In the genomic region with DNA sequence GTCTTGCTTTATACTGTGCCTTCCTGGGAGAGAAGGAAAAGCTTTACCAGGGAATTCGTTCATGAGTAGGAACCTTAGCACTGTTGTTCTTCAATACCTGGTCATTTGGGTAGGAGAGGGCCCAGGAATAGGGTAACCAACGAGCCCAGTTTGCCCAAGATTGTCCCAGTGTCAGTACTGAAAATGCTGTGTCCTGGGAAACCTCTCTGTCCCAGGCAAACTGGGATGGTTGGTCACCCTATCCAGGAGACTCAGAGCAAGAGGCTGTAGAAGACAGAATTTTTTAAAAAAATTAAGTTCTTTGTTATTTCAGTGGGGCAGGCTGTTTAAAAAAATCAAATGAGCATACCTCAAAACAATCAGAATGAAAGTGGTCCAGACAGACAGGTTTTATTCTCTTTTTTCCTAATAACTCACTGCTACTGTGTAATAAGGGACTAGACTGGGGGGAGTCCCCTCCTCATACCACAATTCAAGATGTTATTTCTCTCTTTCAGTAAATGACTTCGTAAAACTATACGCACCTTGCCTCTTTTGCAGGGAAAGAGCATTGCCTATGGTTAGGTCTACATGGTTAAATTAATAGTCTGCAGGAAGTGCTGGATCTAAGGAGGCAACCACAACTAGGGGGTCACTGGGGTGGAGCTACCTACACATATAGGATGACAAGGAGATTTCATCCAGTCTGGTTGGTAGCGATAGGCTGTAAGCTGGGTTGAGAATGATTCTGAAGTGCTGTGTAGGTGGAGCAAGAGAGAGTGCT, we compare ENCODE assay signal across 9 cellular contexts. TPM values are rescaled to one million over a fixed set of nuclear protein-coding genes. Genes with fewer than 3 reads are reported as not detected.
DNase-seq lines count a peak whose midpoint lies in the region; ATAC-seq and TF ChIP-seq lines count a peak whose summit lies in the region.
"Had no signal": no experiment of that assay in that cellular context is flagged by ENCODE, and none has a peak within 500 bp of the region (broad histone marks: within the 10 kb centered on the region; RNA-seq: fewer than 3 reads in every experiment).

No MANE protein-coding gene starts in this region.

- H3K23ac ChIP-seq in H9 (ENCODE audit: insufficient read length, low read depth, low read length), result no peak overlapping the region

- no peak overlapping the region for H3K4me2 ChIP-seq in H9 (ENCODE audit: insufficient read depth, insufficient read length, low read length)

- no peak overlapping the region for H2BK12ac ChIP-seq in H9 (ENCODE audit: insufficient read length, low read depth, low read length)

- no peak overlapping the region for H3K4ac ChIP-seq in H9 (ENCODE audit: low read depth, low read length)

- H2BK120ac ChIP-seq in H9 (ENCODE audit: low read depth, low read length, poor library complexity, severe bottlenecking), result no peak overlapping the region

- H4K5ac ChIP-seq in H9 (ENCODE audit: insufficient read length, low read depth, low read length), result no peak overlapping the region

- no peaks in the 10 kb centered on the region for H3K79me1 ChIP-seq in H9 (ENCODE audit: insufficient read depth, low read depth, low read length, poor library complexity, severe bottlenecking)

- no peaks in the 10 kb centered on the region for H3K79me2 ChIP-seq in H9 (ENCODE audit: insufficient read depth, low read length)

- TF ChIP-seq CTCF in left ventricle myocardium inferior (IDR thresholded peaks at IDR 0.05; ENCODE audit: borderline replicate concordance), result no peak
- no peak for TF ChIP-seq CTCF in right atrium auricular region (IDR thresholded peaks at IDR 0.05)
- no peak for TF ChIP-seq CTCF in type B pancreatic cell (conservative IDR thresholded peaks at IDR 0.05)
- TF ChIP-seq CTCF in H9 (conservative IDR thresholded peaks at IDR 0.05), result no peak

- H3K56ac ChIP-seq in H9 (ENCODE audit: insufficient read length, low read depth, low read length), result no peak overlapping the region

- no peak overlapping the region for H2BK20ac ChIP-seq in H9 (ENCODE audit: low read depth, low read length, poor library complexity, severe bottlenecking)

- H4K20me1 ChIP-seq in H9 (ENCODE audit: control insufficient read depth, insufficient read depth, insufficient read length), result no peaks in the 10 kb centered on the region

- H3K27ac Mint-ChIP-seq in activated T-helper 17 cell treated with anti-CD3 and anti-CD28 coated beads, Interleukin-2, amount 50 U/mL, for 72 hours, result peak overlapping the region; percentile 95
- no peak overlapping the region for H3K27ac Mint-ChIP-seq in type B pancreatic cell
- no peak overlapping the region for H3K27ac Mint-ChIP-seq in H9

- DNase-seq in left ventricle myocardium inferior (no peak), right atrium auricular region (ENCODE audit: low spot score) (no peak), type B pancreatic cell (ENCODE audit: extremely low spot score, unreplicated experiment) (no peak), H9 (no peak), NCI-H2227 (lab: John Stamatoyannopoulos, UW; ENCODE audit: unreplicated experiment) (no peak), NCI-H1436 treated with DMSO at 0.1 percent for 48 hours (lab: John Stamatoyannopoulos, UW) (no peak)

- no peaks in the 10 kb centered on the region for H3K36me3 ChIP-seq in left ventricle myocardium inferior
- H3K36me3 ChIP-seq in right atrium auricular region, result no peaks in the 10 kb centered on the region

- no peak overlapping the region for H3K18ac ChIP-seq in H9 (ENCODE audit: insufficient read length, low read depth, low read length)

- H3K27me3 ChIP-seq in left ventricle myocardium inferior (ENCODE audit: low read depth) (no peaks in the 10 kb centered on the region), right atrium auricular region (no peaks in the 10 kb centered on the region), H9 (ENCODE audit: insufficient read depth, low read length) (no peaks in the 10 kb centered on the region)

- no peak overlapping the region for H3K9ac ChIP-seq in H9 (ENCODE audit: extremely low read depth, insufficient read length, low read length)

- peaks cover 58% of the 10 kb centered on the region for H3K4me1 ChIP-seq in left ventricle myocardium inferior
- peaks cover 0 to 55% of the 10 kb centered on the region in 2 donors for H3K4me1 ChIP-seq in right atrium auricular region
- H3K4me1 ChIP-seq in H9 (ENCODE audit: insufficient read depth, low read length), result no peaks in the 10 kb centered on the region

- H3K27ac ChIP-seq in left ventricle myocardium inferior (replicated peaks) (peak overlapping the region; percentile 10), right atrium auricular region (peak overlapping the region in 1 of 2 donors; percentile 81), H9 (ENCODE audit: insufficient read length, low read depth, low read length) (no peak overlapping the region)

- H2AFZ ChIP-seq in H9 (ENCODE audit: low read length), result no peak overlapping the region

- H2AK5ac ChIP-seq in H9 (ENCODE audit: insufficient read length, low read length), result no peak overlapping the region

- intact Hi-C loops in left ventricle myocardium inferior (cut with micrococcal nuclease), result no loop called here

- H2BK5ac ChIP-seq in H9 (ENCODE audit: insufficient read length, low read length), result no peak overlapping the region

- H3K9me3 ChIP-seq in left ventricle myocardium inferior (replicated peaks) (peaks cover 4% of the 10 kb centered on the region), right atrium auricular region (no peaks in the 10 kb centered on the region), H9 (ENCODE audit: control insufficient read depth, low read depth, low read length) (no peaks in the 10 kb centered on the region)

- no peak overlapping the region for H3T11ph ChIP-seq in H9 (ENCODE audit: low read length)

- H3K23me2 ChIP-seq in H9 (ENCODE audit: insufficient read length, low read depth, low read length, poor library complexity, severe bottlenecking), result no peaks in the 10 kb centered on the region

- H3K4me3 ChIP-seq in left ventricle myocardium inferior (no peak overlapping the region), right atrium auricular region (no peak overlapping the region)
- H3K4me3 ChIP-seq: skin epidermis had no signal

- no peaks in the 10 kb centered on the region for H3K9me3 Mint-ChIP-seq in activated T-helper 17 cell treated with anti-CD3 and anti-CD28 coated beads, Interleukin-2, amount 50 U/mL, for 72 hours
- H3K9me3 Mint-ChIP-seq in type B pancreatic cell (no peaks in the 10 kb centered on the region), H9 (no peaks in the 10 kb centered on the region; a peak in 2 of 5 replicates)

- no peaks in the 10 kb centered on the region for H3K27me3 Mint-ChIP-seq in activated T-helper 17 cell treated with anti-CD3 and anti-CD28 coated beads, Interleukin-2, amount 50 U/mL, for 72 hours
- H3K27me3 Mint-ChIP-seq in type B pancreatic cell (no peaks in the 10 kb centered on the region), H9 (ENCODE audit: low read depth) (no peaks in the 10 kb centered on the region)

- no CpG with 5 or more reads among the region's 5 CpGs for WGBS in H9 (ENCODE audit: extremely low coverage, insufficient read length, low lambda C conversion rate)

- ATAC-seq in HG03066 (IDR thresholded peaks at IDR 0.05; ENCODE audit: low read depth, unreplicated experiment), result peak; percentile 68
- peak; percentile 70 for ATAC-seq in activated T-helper 17 cell treated with anti-CD3 and anti-CD28 coated beads, Interleukin-2, amount 50 U/mL, for 72 hours (replicated peaks)

- H3K4me3 Mint-ChIP-seq in activated T-helper 17 cell treated with anti-CD3 and anti-CD28 coated beads, Interleukin-2, amount 50 U/mL, for 72 hours, result peak overlapping the region; percentile 71
- peak overlapping the region; percentile 4 for H3K4me3 Mint-ChIP-seq in type B pancreatic cell
- H3K4me3 Mint-ChIP-seq in H9, result no peak overlapping the region

- no peak overlapping the region for H4K8ac ChIP-seq in H9 (replicated peaks; ENCODE audit: insufficient read length, low read depth, low read length)

- peaks cover 89% of the 10 kb centered on the region for H3K36me3 Mint-ChIP-seq in activated T-helper 17 cell treated with anti-CD3 and anti-CD28 coated beads, Interleukin-2, amount 50 U/mL, for 72 hours (ENCODE audit: low read depth)
- H3K36me3 Mint-ChIP-seq in type B pancreatic cell, result peaks cover 16% of the 10 kb centered on the region
- no peaks in the 10 kb centered on the region for H3K36me3 Mint-ChIP-seq in H9 (ENCODE audit: insufficient read depth in 1 of 3, low read depth in 3 of 3)

- H4K91ac ChIP-seq in H9 (ENCODE audit: insufficient read length, low read depth, low read length), result no peak overlapping the region

- H2BK15ac ChIP-seq in H9 (ENCODE audit: low read depth, low read length), result no peak overlapping the region

- no peak overlapping the region for H3K14ac ChIP-seq in H9 (ENCODE audit: insufficient read depth, low read length)

- H3K4me1 Mint-ChIP-seq in activated T-helper 17 cell treated with anti-CD3 and anti-CD28 coated beads, Interleukin-2, amount 50 U/mL, for 72 hours, result peaks cover 71% of the 10 kb centered on the region
- H3K4me1 Mint-ChIP-seq in type B pancreatic cell (ENCODE audit: unreplicated experiment), result peaks cover 27% of the 10 kb centered on the region
- peaks cover 12 to 24% of the 10 kb centered on the region in 2 experiments for H3K4me1 Mint-ChIP-seq in H9

RNA-seq across cellular contexts. Expression of a gene that starts 41.1 kb away (rescaled TPM):
- total RNA-seq in left ventricle myocardium inferior, result 13.6 TPM
- 10 to 100 TPM in 1 of 2 donors, 1 to 10 TPM in 1; 9.6 to 11.8 TPM for total RNA-seq in right atrium auricular region
- 10 to 100 TPM; 27.9 to 31.4 TPM for total RNA-seq in activated T-helper 17 cell treated with anti-CD3 and anti-CD28 coated beads, Interleukin-2, amount 50 U/mL, for 72 hours
- total RNA-seq in type B pancreatic cell (ENCODE audit: low replicate concordance), result 24.6 and 29.1 TPM in 2 replicates
- total RNA-seq in H9 (2021), result 39.2 and 41.2 TPM in 2 replicates

Comparison
In these comparisons a context has a peak if more than half of its experiments do, and no peak if none do; other contexts are left out.
1. H3K4me3 Mint-ChIP-seq: peak in activated T-helper 17 cell treated with anti-CD3 and anti-CD28 coated beads, Interleukin-2, amount 50 U/mL, for 72 hours (single experiment) and type B pancreatic cell (single experiment); none in H9 (0 of 2).